In the genomic region with DNA sequence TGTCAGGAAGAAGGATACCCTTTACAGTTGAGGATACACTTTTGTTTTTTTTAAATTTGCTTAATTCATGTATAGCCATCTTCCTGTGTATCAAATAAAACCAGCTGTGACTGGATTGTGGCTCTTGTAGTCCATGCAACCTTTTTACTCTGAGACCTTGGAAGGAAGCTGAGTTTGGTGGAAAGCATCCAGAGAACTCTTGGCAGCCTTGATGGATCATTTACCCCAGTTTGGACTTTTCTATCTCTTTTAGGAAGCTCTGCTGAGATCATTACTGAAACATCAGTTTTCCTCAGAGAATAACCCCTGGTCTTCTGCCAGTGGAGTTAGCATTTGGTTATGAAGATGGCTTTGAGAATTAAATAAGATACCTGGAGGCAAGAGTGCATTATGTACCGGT, we compare ENCODE assay signal across 3 cellular contexts.
A peak's percentile ranks its signal among the peaks of the same experiment; 100 is the strongest.
TF ChIP-seq lines count a peak whose summit lies in the region.

No MANE protein-coding gene starts in this region.

TF ChIP-seq in liver, 16 proteins besides CTCF, POLR2A, EP300 and RAD21:
- TF ChIP-seq FOXA2 (IDR thresholded peaks at IDR 0.05) (no peak), ZBTB33 (IDR thresholded peaks at IDR 0.05) (no peak), HNF4G (IDR thresholded peaks at IDR 0.05) (no peak), JUND (IDR thresholded peaks at IDR 0.05) (no peak), NR2F2 (IDR thresholded peaks at IDR 0.05) (peak; percentile 18)

TF ChIP-seq in HepG2, 621 proteins besides CTCF, POLR2A, EP300 and RAD21:
- TF ChIP-seq ZSCAN25 (CRISPR knock-in tag; IDR thresholded peaks at IDR 0.05) (no peak), ZNF747 (CRISPR knock-in tag; IDR thresholded peaks at IDR 0.05; ENCODE audit: borderline replicate concordance) (no peak), RCOR2 (CRISPR knock-in tag; IDR thresholded peaks at IDR 0.05) (no peak), CBX1 (IDR thresholded peaks at IDR 0.05; ENCODE audit: low read depth) (no peak), IRF2 (CRISPR knock-in tag; IDR thresholded peaks at IDR 0.05) (no peak), REPIN1 (CRISPR knock-in tag; IDR thresholded peaks at IDR 0.05; ENCODE audit: borderline replicate concordance, low read depth) (no peak), ZBTB8A (CRISPR knock-in tag; IDR thresholded peaks at IDR 0.05; ENCODE audit: borderline replicate concordance, low read depth) (no peak), SMYD3 (CRISPR knock-in tag; IDR thresholded peaks at IDR 0.05) (no peak), ZNF460 (CRISPR knock-in tag; IDR thresholded peaks at IDR 0.05; ENCODE audit: borderline replicate concordance) (no peak), PITX1 (CRISPR knock-in tag; IDR thresholded peaks at IDR 0.05) (no peak), TOPORS (CRISPR knock-in tag; IDR thresholded peaks at IDR 0.05) (no peak), HES4 (CRISPR knock-in tag; IDR thresholded peaks at IDR 0.05; ENCODE audit: borderline replicate concordance) (no peak), ZSCAN29 (CRISPR knock-in tag; conservative IDR thresholded peaks at IDR 0.05) (no peak), PLRG1 (conservative IDR thresholded peaks at IDR 0.05) (no peak), ZFX (CRISPR knock-in tag; IDR thresholded peaks at IDR 0.05; ENCODE audit: low read depth) (no peak), NFE2 (CRISPR knock-in tag; IDR thresholded peaks at IDR 0.05) (no peak), ESRRA (CRISPR knock-in tag; IDR thresholded peaks at IDR 0.05; ENCODE audit: low read depth) (no peak), GFI1 (CRISPR knock-in tag; IDR thresholded peaks at IDR 0.05; ENCODE audit: borderline replicate concordance) (no peak), SMARCE1 (IDR thresholded peaks at IDR 0.05; ENCODE audit: borderline replicate concordance) (no peak)
- TF ChIP-seq, protein P1, sequence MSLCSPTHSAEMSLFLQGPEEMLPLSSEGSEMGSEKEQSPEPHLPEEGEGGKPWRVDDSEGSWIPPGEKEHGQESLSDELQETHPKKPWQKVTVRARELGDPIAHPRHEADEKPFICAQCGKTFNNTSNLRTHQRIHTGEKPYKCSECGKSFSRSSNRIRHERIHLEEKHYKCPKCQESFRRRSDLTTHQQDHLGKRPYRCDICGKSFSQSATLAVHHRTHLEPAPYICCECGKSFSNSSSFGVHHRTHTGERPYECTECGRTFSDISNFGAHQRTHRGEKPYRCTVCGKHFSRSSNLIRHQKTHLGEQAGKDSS (CRISPR knock-in tag; IDR thresholded peaks at IDR 0.05; ENCODE audit: borderline replicate concordance, low read depth) = no peak

TF ChIP-seq in HEK293T, 16 proteins besides CTCF, POLR2A, EP300 and RAD21:
- TF ChIP-seq FOXM1 (IDR thresholded peaks at IDR 0.05; ENCODE audit: borderline replicate concordance) = no peak
- TF ChIP-seq SUZ12 (IDR thresholded peaks at IDR 0.05) = no peak
- TF ChIP-seq L3MBTL2 (conservative IDR thresholded peaks at IDR 0.05) = no peak
- TF ChIP-seq BHLHE40 (IDR thresholded peaks at IDR 0.05; ENCODE audit: borderline replicate concordance) = no peak
- TF ChIP-seq HDGF (IDR thresholded peaks at IDR 0.05; ENCODE audit: borderline replicate concordance) = no peak
- TF ChIP-seq ARNT (IDR thresholded peaks at IDR 0.05) = no peak
- TF ChIP-seq FOXA1 (IDR thresholded peaks at IDR 0.05) = no peak
- no peak for TF ChIP-seq FOXK2 (IDR thresholded peaks at IDR 0.05)
- no peak for TF ChIP-seq ZNF384 (IDR thresholded peaks at IDR 0.05)
- TF ChIP-seq SP1 (IDR thresholded peaks at IDR 0.05) = no peak
- no peak for TF ChIP-seq TARDBP (IDR thresholded peaks at IDR 0.05)
- no peak for TF ChIP-seq NFRKB (IDR thresholded peaks at IDR 0.05)
- TF ChIP-seq ELF4 (IDR thresholded peaks at IDR 0.05) = no peak
- TF ChIP-seq PKNOX1 (IDR thresholded peaks at IDR 0.05) = no peak
- TF ChIP-seq LEF1 (IDR thresholded peaks at IDR 0.05; ENCODE audit: borderline replicate concordance) = no peak
- TF ChIP-seq CTBP1 (IDR thresholded peaks at IDR 0.05; ENCODE audit: borderline replicate concordance) = no peak
